19 cellular contexts compared by ENCODE assay signal in genomic region chr3:194386066-194386465, GRCh38. TPM values are rescaled to one million over a fixed set of nuclear protein-coding genes. Genes with fewer than 3 reads are reported as not detected.
A peak's percentile ranks its signal among the peaks of the same experiment; 100 is the strongest.
DNase-seq lines count a peak whose midpoint lies in the region; FAIRE-seq and TF ChIP-seq lines count a peak whose summit lies in the region.
"Had no signal": no experiment of that assay in that cellular context is flagged by ENCODE, and none has a peak within 500 bp of the region (broad histone marks: within the 10 kb centered on the region; RNA-seq: fewer than 3 reads in every experiment).

No MANE protein-coding gene starts in this region.

- TF ChIP-seq CTCF in neural crest cell (conservative IDR thresholded peaks at IDR 0.05) (no peak), type B pancreatic cell (conservative IDR thresholded peaks at IDR 0.05) (no peak)

- H3K27ac Mint-ChIP-seq in neural crest cell (ENCODE audit: unreplicated experiment) (peak overlapping the region; percentile 43), type B pancreatic cell (no peak overlapping the region)

- no peak overlapping the region for H3K4me3 Mint-ChIP-seq in neural crest cell
- no peak overlapping the region for H3K4me3 Mint-ChIP-seq in type B pancreatic cell
- H3K4me3 Mint-ChIP-seq: CD14-positive monocyte had no signal

- FAIRE-seq in urothelium cell line (lab: Jason Lieb, UNC) = no peak
- FAIRE-seq: HTR-8/SVneo had no signal

- DNase-seq in activated CD8-positive, alpha-beta memory T cell treated with anti-CD3 and anti-CD28 coated beads for 24 hours = peak; percentile 30
- no peak for DNase-seq in activated CD8-positive, alpha-beta memory T cell treated with anti-CD3 and anti-CD28 coated beads, Interleukin-2, amount 50 U/mL, for 4 hours
- peak; percentile 36 for DNase-seq in activated CD8-positive, alpha-beta memory T cell treated with anti-CD3 and anti-CD28 coated beads, Interleukin-2, amount 50 U/mL, for 48 hours
- DNase-seq in neural crest cell (ENCODE audit: low read depth, low spot score) (no peak), type B pancreatic cell (ENCODE audit: extremely low spot score, unreplicated experiment) (peak; percentile 47), GM19238 (ENCODE audit: insufficient read length, low spot score) (no peak), LoVo (ENCODE audit: low spot score) (no peak), urothelium cell line (ENCODE audit: low spot score) (no peak)
- DNase-seq: 8988T, DMS79 treated with DMSO at 0.1 percent for 48 hours, HCEC 1CT, NCI-H2081 treated with DMSO at 0.1 percent for 48 hours, NCI-H510A, RPMI8226, SHP77 treated with DMSO at 0.1 percent for 48 hours had no signal

- peaks cover 4% of the 10 kb centered on the region for H3K27me3 Mint-ChIP-seq in neural crest cell (ENCODE audit: low read depth)
- peaks cover 7% of the 10 kb centered on the region for H3K27me3 Mint-ChIP-seq in type B pancreatic cell

- H3K36me3 Mint-ChIP-seq in neural crest cell (ENCODE audit: low read depth) (peaks cover 4% of the 10 kb centered on the region), type B pancreatic cell (no peaks in the 10 kb centered on the region)
- H3K36me3 Mint-ChIP-seq: CD14-positive monocyte had no signal

- H3K9me3 Mint-ChIP-seq in neural crest cell (peaks cover 12% of the 10 kb centered on the region), type B pancreatic cell (peaks cover 14% of the 10 kb centered on the region)

- H3K4me1 Mint-ChIP-seq in neural crest cell (peaks cover 19% of the 10 kb centered on the region), type B pancreatic cell (ENCODE audit: unreplicated experiment) (peaks cover 15% of the 10 kb centered on the region)

RNA-seq across cellular contexts. Expression of gene GP5, which starts 13.0 kb away (rescaled TPM):
- total RNA-seq in neural crest cell (0.09 TPM in 1 of 2 replicates, not detected in the other), type B pancreatic cell (ENCODE audit: low replicate concordance) (0.10 TPM in 1 of 2 replicates, not detected in the other)
- total RNA-seq: G401 had no signal

RNA-seq across cellular contexts. Expression of gene LRRC15, which starts 16.5 kb away (rescaled TPM):
- not detected in 2 replicates for total RNA-seq in neural crest cell
- 0.05 and 0.07 TPM in 2 replicates for total RNA-seq in type B pancreatic cell (ENCODE audit: low replicate concordance)

RNA-seq across cellular contexts. Expression of gene CPN2, which starts 34.9 kb away (rescaled TPM):
- not detected in 2 replicates for total RNA-seq in neural crest cell
- not detected in 2 replicates for total RNA-seq in type B pancreatic cell (ENCODE audit: low replicate concordance)
- total RNA-seq: G401, LHCN-M2 had no signal

Comparison
In these comparisons a context has a peak if more than half of its experiments do, and no peak if none do; other contexts are left out.
1. DNase-seq: peak in activated CD8-positive, alpha-beta memory T cell treated with anti-CD3 and anti-CD28 coated beads for 24 hours (single experiment), activated CD8-positive, alpha-beta memory T cell treated with anti-CD3 and anti-CD28 coated beads, Interleukin-2, amount 50 U/mL, for 48 hours (single experiment) and type B pancreatic cell (single experiment); none in activated CD8-positive, alpha-beta memory T cell treated with anti-CD3 and anti-CD28 coated beads, Interleukin-2, amount 50 U/mL, for 4 hours (single experiment), neural crest cell (single experiment), GM19238 (single experiment), LoVo (single experiment) and urothelium cell line (single experiment).